Comparison of ENCODE assay signal across 8 cellular contexts in the genomic region with DNA sequence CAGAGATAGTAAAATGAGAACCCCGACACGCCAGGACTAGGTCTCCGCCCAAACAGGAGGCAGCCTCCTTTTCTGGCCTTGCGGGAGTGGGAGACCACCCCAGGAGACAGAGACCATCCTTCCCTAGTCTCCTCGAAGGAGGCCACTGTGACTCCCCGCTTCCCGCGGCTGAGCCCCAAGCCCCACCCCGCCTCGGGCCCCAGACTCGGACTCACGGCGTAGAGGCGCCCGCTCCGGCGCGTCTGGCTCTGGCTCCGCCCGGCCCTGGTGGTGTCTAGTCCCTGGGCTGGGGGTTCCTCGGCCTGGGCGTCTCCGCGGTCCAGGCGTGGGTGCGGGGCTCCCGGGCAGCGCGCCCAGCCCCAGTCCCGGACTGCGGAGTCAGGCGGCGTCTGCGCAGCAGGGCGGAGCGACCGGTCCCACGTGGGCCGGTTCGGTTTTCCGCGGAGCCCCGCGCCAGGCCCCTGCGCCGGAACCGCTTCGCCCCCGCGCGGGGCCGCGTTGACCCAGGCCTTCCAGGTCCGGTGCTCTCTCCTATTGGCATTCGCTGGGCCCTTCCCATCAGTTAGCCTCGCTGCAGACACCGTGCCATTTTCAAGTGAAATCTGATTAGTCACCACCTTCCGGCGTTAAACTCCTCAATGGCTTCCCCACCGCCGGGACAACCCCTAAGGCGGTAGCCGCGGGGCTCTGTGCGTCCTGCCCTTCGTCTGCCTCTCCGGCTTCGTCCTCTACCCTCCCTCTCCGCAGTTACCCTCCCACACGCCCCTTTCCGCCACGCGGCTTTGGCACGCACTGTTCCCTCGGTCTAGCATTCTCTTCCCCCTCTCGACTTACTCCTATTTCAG. TPM values are rescaled to one million over a fixed set of nuclear protein-coding genes. Genes with fewer than 3 reads are reported as not detected.
DNase-seq lines count a peak whose midpoint lies in the region; ATAC-seq and TF ChIP-seq lines count a peak whose summit lies in the region.

TSS of gene C1orf216 (minus strand) at position 393 of the 845 bp plus-strand sequence. CDS start 2,563 bp downstream, outside the sequence.

- peak within 1 kb of the TSS; percentile 86 for H3K4me3 Mint-ChIP-seq in activated naive CD8-positive, alpha-beta T cell treated with anti-CD3 and anti-CD28 coated beads, Interleukin-2, amount 50 U/mL, for 24 hours

- H3K4me1 ChIP-seq in HUES48 (ENCODE audit: control insufficient read depth, insufficient read depth, low read length) (peaks cover 10% of the 10 kb centered on the region), cardiac muscle cell (ENCODE audit: low read depth) (no peaks in the 10 kb centered on the region), transverse colon (peaks cover 12 to 38% (median 18%) of the 10 kb centered on the region in 4 donors)

- TF ChIP-seq POLR2A in GM19193 (IDR thresholded peaks at IDR 0.05; ENCODE audit: extremely low read depth, insufficient read depth, insufficient read length) (peak; percentile 77), transverse colon (IDR thresholded peaks at IDR 0.05) (no peak)

- peak within 1 kb of the TSS; percentile 96 for H3K27ac Mint-ChIP-seq in activated naive CD8-positive, alpha-beta T cell treated with anti-CD3 and anti-CD28 coated beads, Interleukin-2, amount 50 U/mL, for 24 hours

- no peak for TF ChIP-seq CTCF in cardiac muscle cell (IDR thresholded peaks at IDR 0.05; ENCODE audit: low read depth, low read length)
- no peak for TF ChIP-seq CTCF in transverse colon (IDR thresholded peaks at IDR 0.05)

- peak; percentile 88 for ATAC-seq in activated naive CD8-positive, alpha-beta T cell treated with anti-CD3 and anti-CD28 coated beads, Interleukin-2, amount 50 U/mL, for 24 hours

- no peaks in the 10 kb centered on the region for H3K27me3 Mint-ChIP-seq in activated naive CD8-positive, alpha-beta T cell treated with anti-CD3 and anti-CD28 coated beads, Interleukin-2, amount 50 U/mL, for 24 hours

- DNase-seq in Ammon's horn (ENCODE audit: low spot score), result peak; percentile 76
- peak; percentile 25 to 60 (median 58) for DNase-seq in T-helper 1 cell
- peak; percentile 83 for DNase-seq in activated naive CD8-positive, alpha-beta T cell treated with anti-CD3 and anti-CD28 coated beads, Interleukin-2, amount 50 U/mL, for 24 hours
- peak; percentile 51 to 90 for DNase-seq in cardiac muscle cell (ENCODE audit: low read depth in 1 of 2, low spot score in 1 of 2)
- DNase-seq in posterior cingulate gyrus, result peak; percentile 59 to 97 (median 74)
- DNase-seq in transverse colon, result peak; percentile 53

- TF ChIP-seq EP300 in transverse colon (IDR thresholded peaks at IDR 0.05; ENCODE audit: low read depth), result no peak

- peaks cover 18% of the 10 kb centered on the region for H3K36me3 Mint-ChIP-seq in activated naive CD8-positive, alpha-beta T cell treated with anti-CD3 and anti-CD28 coated beads, Interleukin-2, amount 50 U/mL, for 24 hours (ENCODE audit: low read depth)

- in situ Hi-C loops in transverse colon (cut with MboI; ENCODE audit: low pct_ligation_motif_present in 1 of 4, low pct_unique_long_range_greater_than_20kb in 1 of 4, low sequenced_read_pairs in 3 of 4), result loop anchor here in 1 of 4 donors (5.0 to 25.0 kb wide), 3 partner anchors 64 to 256 kb away; partner anchors contain the start of gene TFAP2E

- H3K27ac ChIP-seq in HUES48 (ENCODE audit: low read depth, low read length), result peak within 1 kb of the TSS; percentile 43
- H3K27ac ChIP-seq in cardiac muscle cell, result no peak within 1 kb of the TSS
- H3K27ac ChIP-seq in transverse colon, result peak within 1 kb of the TSS; percentile 77 to 89 (median 82)

- peaks cover 4% of the 10 kb centered on the region; the same call in 1 of the 2 replicates for H3K27me3 ChIP-seq in HUES48 (ENCODE audit: control insufficient read depth, insufficient read depth, low read length)
- peaks cover 14% of the 10 kb centered on the region for H3K27me3 ChIP-seq in cardiac muscle cell
- no peaks in the 10 kb centered on the region for H3K27me3 ChIP-seq in transverse colon

- 0 to 1% methylated on average over 6 to 58 of the region's 76 CpGs for WGBS in transverse colon (ENCODE audit: low coverage in 1 of 2), 2 donors

- H3K9ac ChIP-seq in HUES48 (ENCODE audit: low read depth, low read length), result peak within 1 kb of the TSS; percentile 60

- H3K36me3 ChIP-seq in HUES48 (ENCODE audit: control insufficient read depth, insufficient read depth, low read length), result peaks cover 18% of the 10 kb centered on the region
- H3K36me3 ChIP-seq in cardiac muscle cell, result no peaks in the 10 kb centered on the region
- H3K36me3 ChIP-seq in transverse colon, result no peaks in the 10 kb centered on the region

- H3K9me3 ChIP-seq in HUES48 (ENCODE audit: control insufficient read depth, insufficient read depth, low read length) (no peaks in the 10 kb centered on the region), cardiac muscle cell (ENCODE audit: low read depth) (no peaks in the 10 kb centered on the region), transverse colon (no peaks in the 10 kb centered on the region)

- H3K9me3 Mint-ChIP-seq in activated naive CD8-positive, alpha-beta T cell treated with anti-CD3 and anti-CD28 coated beads, Interleukin-2, amount 50 U/mL, for 24 hours, result no peaks in the 10 kb centered on the region

- intact Hi-C loops in posterior cingulate gyrus (cut with DNase I), result loop anchor here (10.0 kb wide), 1 partner anchor 524 kb away; the partner anchor contains the start of gene SFPQ
- intact Hi-C loops in transverse colon (cut with DNase I; ENCODE audit: low total_unique reads), result loop anchor here (10.0 kb wide), 1 partner anchor 264 kb away; no protein-coding TSS in a partner anchor

- H3K4me3 ChIP-seq in HUES48 (ENCODE audit: low read depth, low read length), result peak within 1 kb of the TSS; percentile 72
- H3K4me3 ChIP-seq in cardiac muscle cell, result peak within 1 kb of the TSS; percentile 36
- H3K4me3 ChIP-seq in transverse colon, result peak within 1 kb of the TSS; percentile 48 to 91 (median 78)

- H3K4me1 Mint-ChIP-seq in activated naive CD8-positive, alpha-beta T cell treated with anti-CD3 and anti-CD28 coated beads, Interleukin-2, amount 50 U/mL, for 24 hours, result peaks cover 29% of the 10 kb centered on the region

RNA-seq across cellular contexts. Expression of gene C1orf216, which starts in this region (rescaled TPM):
- total RNA-seq in cardiac muscle cell (1.3 and 1.8 TPM in 2 replicates), transverse colon (1 to 10 TPM; 2.8 to 6.7 (median 4.7) TPM)
- polyA plus RNA-seq in cardiac muscle cell, result 1.0 and 1.7 TPM in 2 replicates
